ENCODE assay signal across 20 cellular contexts in the genomic region with DNA sequence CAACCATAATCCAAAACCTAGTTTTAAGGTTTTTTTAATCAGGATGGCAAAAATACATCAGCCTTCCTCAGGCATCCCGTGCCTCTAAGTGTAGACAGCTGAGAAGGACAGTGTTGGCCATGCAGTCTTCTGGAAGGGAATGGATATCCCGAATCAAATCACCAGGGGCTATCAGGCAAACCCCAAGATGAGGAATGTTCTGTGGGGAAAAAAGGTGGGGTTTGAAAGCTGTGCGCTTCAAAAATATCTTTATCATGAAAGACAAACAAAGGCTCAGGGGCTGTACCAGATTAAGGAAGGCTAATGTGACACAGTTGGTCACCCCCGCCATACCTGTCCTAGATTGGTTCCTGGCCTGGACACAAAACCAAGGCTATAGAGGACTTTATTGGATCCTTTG. TPM values are rescaled to one million over a fixed set of nuclear protein-coding genes. Genes with fewer than 3 reads are reported as not detected.
DNase-seq lines count a peak whose midpoint lies in the region; ATAC-seq lines count a peak whose summit lies in the region.
"Had no signal": no experiment of that assay in that cellular context is flagged by ENCODE, and none has a peak within 500 bp of the region (broad histone marks: within the 10 kb centered on the region; RNA-seq: fewer than 3 reads in every experiment).

No MANE protein-coding gene starts in this region.

- no peak overlapping the region for H3K9ac ChIP-seq in Karpas-422 (ENCODE audit: low read length)
- H3K9ac ChIP-seq: BLaER1 treated with 17β-estradiol and CSF1 and Interleukin-3, amounts not matched to agents 10 nM and 100 nM had no signal

- peaks cover 2% of the 10 kb centered on the region for H3K27me3 Mint-ChIP-seq in activated CD4-positive, alpha-beta T cell treated with anti-CD3 and anti-CD28 coated beads, Interleukin-2, amount 10 ng/mL, durations not matched to agents 24 days and 14 days
- peaks cover 14% of the 10 kb centered on the region for H3K27me3 Mint-ChIP-seq in stimulated activated naive CD8-positive, alpha-beta T cell treated with anti-CD3 and anti-CD28 coated beads, Interleukin-15, Interleukin-2, amounts not matched to agents 100 ng/mL and 50 ng/mL, for 24 hours
- peaks cover 0 to 3% (median 0%) of the 10 kb centered on the region in 3 donors for H3K27me3 Mint-ChIP-seq in immature natural killer cell (ENCODE audit: low read depth in 3 of 3)
- no peaks in the 10 kb centered on the region for H3K27me3 Mint-ChIP-seq in stimulated activated naive B cell treated with anti-CD40 and anti-IgM and Interleukin-4, amounts not matched to agents 10 μg/mL and 1 μg/mL and 100 μg/mL, for 72 hours

- no peak for DNase-seq in activated CD4-positive, alpha-beta T cell treated with anti-CD3 and anti-CD28 coated beads, Interleukin-2, amount 10 ng/mL, durations not matched to agents 24 days and 14 days
- no peak for DNase-seq in activated CD4-positive, alpha-beta T cell treated with anti-CD3 and anti-CD28 coated beads for 1 hour
- no peak for DNase-seq in stimulated activated naive CD8-positive, alpha-beta T cell treated with anti-CD3 and anti-CD28 coated beads, Interleukin-15, Interleukin-2, amounts not matched to agents 100 U/mL and 50 U/mL, for 24 hours
- DNase-seq in immature natural killer cell = no peak
- no peak for DNase-seq in stimulated activated naive B cell treated with anti-CD40 and anti-IgM and Interleukin-4, amounts not matched to agents 10 μg/mL and 1 μg/mL and 100 μg/mL, for 72 hours
- DNase-seq in SHP77 (lab: John Stamatoyannopoulos, UW) = no peak
- DNase-seq in Karpas-422 = no peak
- DNase-seq: 8988T, COR-L47, DMS153, EL, NCI-H1417, NCI-H1930, NCI-H2171 treated with DMSO at 0.1 percent for 48 hours, NCI-H774 had no signal

- H3K9me3 ChIP-seq in Karpas-422 (ENCODE audit: low read length) = no peaks in the 10 kb centered on the region
- H3K9me3 ChIP-seq: BLaER1 treated with 17β-estradiol and CSF1 and Interleukin-3, amounts not matched to agents 10 nM and 100 nM had no signal

- H3K36me3 ChIP-seq in Karpas-422 (ENCODE audit: insufficient read depth, low read length) = no peaks in the 10 kb centered on the region

- no peaks in the 10 kb centered on the region; the same call in 1 of the 2 replicates for H4K20me1 ChIP-seq in Karpas-422 (ENCODE audit: insufficient read depth, low read depth, low read length)

- H3K27ac ChIP-seq in Karpas-422 (ENCODE audit: low read length) = no peak overlapping the region

- peak overlapping the region; percentile 73 for H3K27ac Mint-ChIP-seq in activated CD4-positive, alpha-beta T cell treated with anti-CD3 and anti-CD28 coated beads, Interleukin-2, amount 10 ng/mL, durations not matched to agents 24 days and 14 days
- H3K27ac Mint-ChIP-seq in stimulated activated naive CD8-positive, alpha-beta T cell treated with anti-CD3 and anti-CD28 coated beads, Interleukin-15, Interleukin-2, amounts not matched to agents 100 ng/mL and 50 ng/mL, for 24 hours = peak overlapping the region; percentile 50
- peak overlapping the region in 4 of 6 donors; percentile 62 to 78 (median 75) for H3K27ac Mint-ChIP-seq in immature natural killer cell
- peak overlapping the region; percentile 10 for H3K27ac Mint-ChIP-seq in stimulated activated naive B cell treated with anti-CD40 and anti-IgM and Interleukin-4, amounts not matched to agents 10 μg/mL and 1 μg/mL and 100 μg/mL, for 72 hours

- intact Hi-C loops in activated CD4-positive, alpha-beta T cell treated with anti-CD3 and anti-CD28 coated beads, Interleukin-2, amount 10 ng/mL, durations not matched to agents 24 days and 14 days (cut with micrococcal nuclease) = loop anchor here (5.0 to 10.0 kb wide), 5 partner anchors 175 to 1440 kb away; a partner anchor contains a TSS

- no peaks in the 10 kb centered on the region for H3K9me2 ChIP-seq in Karpas-422 (replicated peaks; ENCODE audit: insufficient read depth, low read length)

- no peak overlapping the region for H3K4me3 Mint-ChIP-seq in activated CD4-positive, alpha-beta T cell treated with anti-CD3 and anti-CD28 coated beads, Interleukin-2, amount 10 ng/mL, durations not matched to agents 24 days and 14 days
- peak overlapping the region; percentile 30 for H3K4me3 Mint-ChIP-seq in stimulated activated naive CD8-positive, alpha-beta T cell treated with anti-CD3 and anti-CD28 coated beads, Interleukin-15, Interleukin-2, amounts not matched to agents 100 ng/mL and 50 ng/mL, for 24 hours
- H3K4me3 Mint-ChIP-seq in immature natural killer cell = peak overlapping the region in 4 of 5 donors; percentile 13 to 70 (median 48)
- H3K4me3 Mint-ChIP-seq in stimulated activated naive B cell treated with anti-CD40 and anti-IgM and Interleukin-4, amounts not matched to agents 10 μg/mL and 1 μg/mL and 100 μg/mL, for 72 hours = no peak overlapping the region

- H2AFZ ChIP-seq in Karpas-422 (ENCODE audit: low read length) = no peak overlapping the region

- no peaks in the 10 kb centered on the region; the same call in 1 of the 2 replicates for H3K27me3 ChIP-seq in Karpas-422 (ENCODE audit: low read length)
- H3K27me3 ChIP-seq: BLaER1 treated with 17β-estradiol and CSF1 and Interleukin-3, amounts not matched to agents 10 nM and 100 nM had no signal

- no peak overlapping the region for H3K4me2 ChIP-seq in Karpas-422 (ENCODE audit: low read depth, low read length, poor library complexity, severe bottlenecking)

- H3K36me3 Mint-ChIP-seq in activated CD4-positive, alpha-beta T cell treated with anti-CD3 and anti-CD28 coated beads, Interleukin-2, amount 10 ng/mL, durations not matched to agents 24 days and 14 days (ENCODE audit: low read depth) = peaks cover 24% of the 10 kb centered on the region
- H3K36me3 Mint-ChIP-seq in stimulated activated naive CD8-positive, alpha-beta T cell treated with anti-CD3 and anti-CD28 coated beads, Interleukin-15, Interleukin-2, amounts not matched to agents 100 ng/mL and 50 ng/mL, for 24 hours (ENCODE audit: low read depth) = no peaks in the 10 kb centered on the region
- H3K36me3 Mint-ChIP-seq in immature natural killer cell = peaks cover 0 to 7% (median 0%) of the 10 kb centered on the region in 3 donors
- H3K36me3 Mint-ChIP-seq in stimulated activated naive B cell treated with anti-CD40 and anti-IgM and Interleukin-4, amounts not matched to agents 10 μg/mL and 1 μg/mL and 100 μg/mL, for 72 hours = peaks cover 39 to 47% of the 10 kb centered on the region in 2 donors

- peaks cover 3% of the 10 kb centered on the region for H3K9me3 Mint-ChIP-seq in activated CD4-positive, alpha-beta T cell treated with anti-CD3 and anti-CD28 coated beads, Interleukin-2, amount 10 ng/mL, durations not matched to agents 24 days and 14 days
- H3K9me3 Mint-ChIP-seq in stimulated activated naive CD8-positive, alpha-beta T cell treated with anti-CD3 and anti-CD28 coated beads, Interleukin-15, Interleukin-2, amounts not matched to agents 100 ng/mL and 50 ng/mL, for 24 hours = no peaks in the 10 kb centered on the region
- H3K9me3 Mint-ChIP-seq in immature natural killer cell = peaks cover 0 to 2% (median 0%) of the 10 kb centered on the region in 6 donors
- H3K9me3 Mint-ChIP-seq in stimulated activated naive B cell treated with anti-CD40 and anti-IgM and Interleukin-4, amounts not matched to agents 10 μg/mL and 1 μg/mL and 100 μg/mL, for 72 hours = no peaks in the 10 kb centered on the region

- H3K4me3 ChIP-seq in Karpas-422 (ENCODE audit: low read length) = no peak overlapping the region
- H3K4me3 ChIP-seq: BLaER1 treated with 17β-estradiol and CSF1 and Interleukin-3, amounts not matched to agents 10 nM and 100 nM had no signal

- H3K4me1 Mint-ChIP-seq in activated CD4-positive, alpha-beta T cell treated with anti-CD3 and anti-CD28 coated beads, Interleukin-2, amount 10 ng/mL, durations not matched to agents 24 days and 14 days = peaks cover 59% of the 10 kb centered on the region
- H3K4me1 Mint-ChIP-seq in stimulated activated naive CD8-positive, alpha-beta T cell treated with anti-CD3 and anti-CD28 coated beads, Interleukin-15, Interleukin-2, amounts not matched to agents 100 ng/mL and 50 ng/mL, for 24 hours (ENCODE audit: low read depth) = peaks cover 69% of the 10 kb centered on the region
- H3K4me1 Mint-ChIP-seq in immature natural killer cell = peaks cover 87 to 92% of the 10 kb centered on the region in 2 donors
- peaks cover 61 to 93% of the 10 kb centered on the region in 2 donors for H3K4me1 Mint-ChIP-seq in stimulated activated naive B cell treated with anti-CD40 and anti-IgM and Interleukin-4, amounts not matched to agents 10 μg/mL and 1 μg/mL and 100 μg/mL, for 72 hours

- no peak for ATAC-seq in stimulated activated naive CD8-positive, alpha-beta T cell treated with anti-CD3 and anti-CD28 coated beads, Interleukin-15, Interleukin-2, amounts not matched to agents 100 U/mL and 50 U/mL, for 24 hours
- ATAC-seq in stimulated activated naive B cell treated with anti-CD40 and anti-IgM and Interleukin-4, amounts not matched to agents 10 μg/mL and 1 μg/mL and 100 μg/mL, for 72 hours (replicated peaks) = no peak
- ATAC-seq: Panc1 had no signal

- H3K79me2 ChIP-seq in Karpas-422 (ENCODE audit: low read length) = no peaks in the 10 kb centered on the region

- peaks cover 17% of the 10 kb centered on the region for H3K4me1 ChIP-seq in Karpas-422 (ENCODE audit: low read length)

RNA-seq across cellular contexts. Expression of a gene that starts 5.4 kb away (rescaled TPM):
- 34.3 and 36.4 TPM in 2 replicates for total RNA-seq in activated CD4-positive, alpha-beta T cell treated with anti-CD3 and anti-CD28 coated beads, Interleukin-2, amount 10 ng/mL, durations not matched to agents 24 days and 14 days
- polyA plus RNA-seq in immature natural killer cell = 100 to 1,000 TPM in 1 of 3 donors, 10 to 100 TPM in 2; 23.4 to 114 (median 47.0) TPM
- 0.51 TPM in 1 of 2 replicates, not detected in the other for total RNA-seq in Karpas-422 (2014; rRNA removed; shearing (Covaris generic); ENCODE audit: low replicate concordance)
- total RNA-seq: LHCN-M2, NCI-H460 had no signal

RNA-seq across cellular contexts. Expression of a gene that starts 49.0 kb away (rescaled TPM):
- not detected in 2 replicates for total RNA-seq in activated CD4-positive, alpha-beta T cell treated with anti-CD3 and anti-CD28 coated beads, Interleukin-2, amount 10 ng/mL, durations not matched to agents 24 days and 14 days
- polyA plus RNA-seq in immature natural killer cell = not detected
- total RNA-seq in Karpas-422 (2014; rRNA removed; shearing (Covaris generic); ENCODE audit: low replicate concordance) = not detected in 2 replicates
- total RNA-seq: LHCN-M2, NCI-H460 had no signal

Comparison
In these comparisons a context has a peak if more than half of its experiments do, and no peak if none do; other contexts are left out.
1. H3K27ac Mint-ChIP-seq: peak in every context shown above with its lines; median percentile 75 in immature natural killer cell; 73 in activated CD4-positive, alpha-beta T cell treated with anti-CD3 and anti-CD28 coated beads, Interleukin-2, amount 10 ng/mL, durations not matched to agents 24 days and 14 days; 50 in stimulated activated naive CD8-positive, alpha-beta T cell treated with anti-CD3 and anti-CD28 coated beads, Interleukin-15, Interleukin-2, amounts not matched to agents 100 ng/mL and 50 ng/mL, for 24 hours; 10 in stimulated activated naive B cell treated with anti-CD40 and anti-IgM and Interleukin-4, amounts not matched to agents 10 μg/mL and 1 μg/mL and 100 μg/mL, for 72 hours.
2. H3K4me3 Mint-ChIP-seq: peak in stimulated activated naive CD8-positive, alpha-beta T cell treated with anti-CD3 and anti-CD28 coated beads, Interleukin-15, Interleukin-2, amounts not matched to agents 100 ng/mL and 50 ng/mL, for 24 hours (single experiment) and immature natural killer cell (4 of 5); none in activated CD4-positive, alpha-beta T cell treated with anti-CD3 and anti-CD28 coated beads, Interleukin-2, amount 10 ng/mL, durations not matched to agents 24 days and 14 days (single experiment) and stimulated activated naive B cell treated with anti-CD40 and anti-IgM and Interleukin-4, amounts not matched to agents 10 μg/mL and 1 μg/mL and 100 μg/mL, for 72 hours (0 of 2).
3. RNA of a gene that starts 5.4 kb away (total RNA-seq): 34.3 to 36.4 TPM in activated CD4-positive, alpha-beta T cell treated with anti-CD3 and anti-CD28 coated beads, Interleukin-2, amount 10 ng/mL, durations not matched to agents 24 days and 14 days; 0.51 TPM in Karpas-422; every median in the first group is over 10 times any median in the second.